ENCODE assay signal across 9 cellular contexts in the genomic region with DNA sequence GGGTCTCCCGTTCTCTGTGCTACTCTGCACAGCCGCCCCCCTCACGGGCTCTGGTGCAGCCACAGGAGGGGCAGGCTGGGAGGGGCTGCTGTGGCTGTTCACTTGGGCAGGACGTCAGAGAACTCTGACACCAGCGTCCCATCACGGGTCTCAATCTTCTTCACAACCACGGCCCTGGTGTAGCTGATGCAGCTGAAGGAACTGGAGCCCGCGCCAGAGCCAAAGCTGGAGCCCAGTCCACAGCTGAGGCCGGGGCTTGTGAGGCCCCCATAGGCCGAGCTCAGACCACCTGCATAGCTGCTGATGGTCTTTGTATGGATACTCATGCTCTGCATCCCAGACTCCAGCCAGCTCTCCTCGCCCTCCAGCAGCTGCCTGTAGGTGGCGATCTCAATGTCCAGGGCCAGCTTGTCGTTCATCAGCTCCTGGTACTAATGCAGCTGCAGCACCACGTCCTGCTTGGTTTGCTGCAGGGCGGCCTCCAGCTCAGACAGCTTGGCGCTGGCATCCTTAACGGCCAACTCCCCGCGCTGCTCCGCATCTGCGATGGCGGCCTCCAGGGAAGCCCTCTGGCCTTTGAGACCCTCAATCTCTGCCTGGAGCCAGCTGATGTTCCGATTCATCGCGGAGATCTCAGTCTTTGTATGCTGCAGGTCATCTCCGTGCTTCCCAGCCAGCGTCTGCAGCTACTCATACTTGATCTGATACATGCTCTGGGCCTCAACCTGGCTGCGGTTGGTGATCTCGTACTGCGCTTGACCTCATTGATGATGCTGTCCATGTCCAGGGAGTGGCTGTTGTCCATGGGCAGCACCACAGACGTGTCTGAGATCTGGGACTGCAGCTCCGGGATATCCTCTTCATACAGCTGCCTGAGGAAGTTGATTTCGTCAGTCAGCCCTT. TPM values are rescaled to one million over a fixed set of nuclear protein-coding genes. Genes with fewer than 3 reads are reported as not detected.
A peak's percentile ranks its signal among the peaks of the same experiment; 100 is the strongest.
DNase-seq lines count a peak whose midpoint lies in the region; ATAC-seq and TF ChIP-seq lines count a peak whose summit lies in the region.
"Had no signal": no experiment of that assay in that cellular context is flagged by ENCODE, and none has a peak within 500 bp of the region (broad histone marks: within the 10 kb centered on the region; RNA-seq: fewer than 3 reads in every experiment).

No MANE protein-coding gene starts in this region.

- DNase-seq in Daoy (ENCODE audit: low read depth) (peak; percentile 43), MG63 (peak; percentile 76), erythroblast (lab: John Stamatoyannopoulos, UW) (peak; percentile 22 to 24), nephron progenitor cell (peak; percentile 55), GF-D8 (lab: John Stamatoyannopoulos, UW) (no peak), activated gamma-delta T cell (lab: John Stamatoyannopoulos, UW) (no peak)

- no peaks in the 10 kb centered on the region for H3K36me3 ChIP-seq in MG63

- peaks cover 4% of the 10 kb centered on the region for H3K9me3 Mint-ChIP-seq in nephron progenitor cell
- H3K9me3 Mint-ChIP-seq: central memory CD8-positive, alpha-beta T cell had no signal

- H3K4me1 Mint-ChIP-seq in nephron progenitor cell, result no peaks in the 10 kb centered on the region
- H3K4me1 Mint-ChIP-seq: central memory CD8-positive, alpha-beta T cell had no signal

- H3K27me3 ChIP-seq in MG63, result no peaks in the 10 kb centered on the region

- no peak overlapping the region for H3K4me3 ChIP-seq in MG63

- peaks cover 12% of the 10 kb centered on the region for H3K27me3 Mint-ChIP-seq in nephron progenitor cell (ENCODE audit: low read depth, poor library complexity)

- H3K27ac Mint-ChIP-seq in nephron progenitor cell, result no peak overlapping the region

- H3K9me3 ChIP-seq in MG63, result no peaks in the 10 kb centered on the region

- H3K4me3 Mint-ChIP-seq in nephron progenitor cell, result no peak overlapping the region
- H3K4me3 Mint-ChIP-seq: central memory CD8-positive, alpha-beta T cell had no signal

- no peak for ATAC-seq in esophagus mucosa
- no peak for ATAC-seq in HG03432 (IDR thresholded peaks at IDR 0.05; ENCODE audit: unreplicated experiment)

- TF ChIP-seq CTCF in nephron progenitor cell (IDR thresholded peaks at IDR 0.05), result peak; percentile 43

- TF ChIP-seq POLR2A in erythroblast (IDR thresholded peaks at IDR 0.05; ENCODE audit: low read length), result no peak

- no peaks in the 10 kb centered on the region for H3K36me3 Mint-ChIP-seq in nephron progenitor cell (ENCODE audit: low read depth)

RNA-seq across cellular contexts. Expression of gene DUSP19, which starts 7.4 kb away (rescaled TPM):
- 1.9 and 2.5 TPM in 2 replicates for total RNA-seq in Daoy (2014; rRNA removed; shearing (Covaris generic))
- total RNA-seq in MG63 (2014; rRNA removed; shearing (Covaris generic); ENCODE audit: low replicate concordance), result 0.69 and 0.86 TPM in 2 replicates
- 1.2 TPM for total RNA-seq in esophagus mucosa

RNA-seq across cellular contexts. Expression of gene NCKAP1, which starts 32.9 kb away (rescaled TPM):
- 75.5 and 76.1 TPM in 2 replicates for total RNA-seq in Daoy (2014; rRNA removed; shearing (Covaris generic))
- total RNA-seq in MG63 (2014; rRNA removed; shearing (Covaris generic); ENCODE audit: low replicate concordance), result 106 and 287 TPM in 2 replicates
- total RNA-seq in esophagus mucosa, result 121 TPM

RNA-seq across cellular contexts. Expression of gene NUP35, which starts 53.0 kb away (rescaled TPM):
- 43.3 and 49.0 TPM in 2 replicates for total RNA-seq in Daoy (2014; rRNA removed; shearing (Covaris generic))
- total RNA-seq in MG63 (2014; rRNA removed; shearing (Covaris generic); ENCODE audit: low replicate concordance), result 25.7 and 31.1 TPM in 2 replicates
- 14.2 TPM for total RNA-seq in esophagus mucosa

Comparison
In these comparisons a context has a peak if more than half of its experiments do, and no peak if none do; other contexts are left out.
1. DNase-seq: peak in Daoy (single experiment), MG63 (single experiment), erythroblast (2 of 2) and nephron progenitor cell (single experiment); none in GF-D8 (single experiment) and activated gamma-delta T cell (single experiment).